In genomic region chr17:81512984-81513668, GRCh38 we compare ENCODE assay signal across 8 cellular contexts. TPM values are rescaled to one million over a fixed set of nuclear protein-coding genes. Genes with fewer than 3 reads are reported as not detected.
A peak's percentile ranks its signal among the peaks of the same experiment; 100 is the strongest.
DNase-seq lines count a peak whose midpoint lies in the region; ATAC-seq and TF ChIP-seq lines count a peak whose summit lies in the region.

No MANE protein-coding gene starts in this region.

- DNase-seq in G401 (ENCODE audit: low spot score) (peak; percentile 71), HT-29 (ENCODE audit: low spot score) (peak; percentile 78), RPMI8226 (peak; percentile 73), adipocyte (ENCODE audit: low read depth) (peak; percentile 71), left ventricle myocardium superior (peak; percentile 80), psoas muscle (peak; percentile 70 to 84)

- H3K9me3 ChIP-seq in adipocyte (ENCODE audit: control insufficient read depth, low read length) (no peaks in the 10 kb centered on the region), psoas muscle (no peaks in the 10 kb centered on the region)

- TF ChIP-seq CTCF in psoas muscle (IDR thresholded peaks at IDR 0.05): no peak

- 0 to 1% (median 0%) methylated on average over 33 to 68 of the region's 68 CpGs for WGBS in psoas muscle, 3 donors

- H3K4me3 ChIP-seq in adipocyte (ENCODE audit: low read length): peak overlapping the region; percentile 83
- H3K4me3 ChIP-seq in psoas muscle: peak overlapping the region; percentile 86

- in situ Hi-C loops in G401 (cut with HindIII; ENCODE audit: low sequenced_read_pairs): loop anchor here (10.0 kb wide), 1 partner anchor 108 kb away; no protein-coding TSS in a partner anchor

- H3K4me1 ChIP-seq in adipocyte (ENCODE audit: control insufficient read depth, insufficient read depth, low read length): peaks cover 53% of the 10 kb centered on the region
- peaks cover 26% of the 10 kb centered on the region for H3K4me1 ChIP-seq in psoas muscle

- ATAC-seq in left ventricle myocardium superior (peak; percentile 27), psoas muscle (peak; percentile 22 to 38 (median 28)), GM19463 (IDR thresholded peaks at IDR 0.05; ENCODE audit: unreplicated experiment) (no peak), GM18909 (IDR thresholded peaks at IDR 0.05; ENCODE audit: poor library complexity, unreplicated experiment) (no peak)

- H3K27ac ChIP-seq in psoas muscle: peak overlapping the region; percentile 100

- H3K27me3 ChIP-seq in adipocyte (replicated peaks; ENCODE audit: control insufficient read depth, insufficient read depth, low read length) (no peaks in the 10 kb centered on the region), psoas muscle (ENCODE audit: insufficient read depth in 3 of 3, low read length in 2 of 3) (no peaks in the 10 kb centered on the region)

- intact Hi-C loops in left ventricle myocardium superior (cut with micrococcal nuclease): no loop called here
- intact Hi-C loops in psoas muscle (cut with DNase I): loop anchor here (2.0 kb wide), 2 partner anchors 118 to 120 kb away; partner anchors contain the start of gene BAHCC1 (in 1 of the 2)

- peak overlapping the region; percentile 97 for H3K9ac ChIP-seq in adipocyte (ENCODE audit: low read length)

- peaks cover 33% of the 10 kb centered on the region for H3K36me3 ChIP-seq in adipocyte (ENCODE audit: control insufficient read depth, insufficient read depth, low read length, severe bottlenecking)
- peaks cover 11 to 34% of the 10 kb centered on the region in 2 donors for H3K36me3 ChIP-seq in psoas muscle (ENCODE audit: insufficient read depth in 1 of 2, low read depth in 1 of 2)

RNA-seq across cellular contexts. Expression of gene ACTG1, which starts 0.5 kb away (rescaled TPM):
- total RNA-seq in G401 (2014; rRNA removed; shearing (Covaris generic)): 5,595 and 6,819 TPM in 2 replicates
- 3,401 and 4,670 TPM in 2 replicates for total RNA-seq in HT-29 (2014; rRNA removed; shearing (Covaris generic))
- total RNA-seq in left ventricle myocardium superior (357 TPM), psoas muscle (100 to 1,000 TPM; 341 to 567 (median 431) TPM)
- 100 to 1,000 TPM; 150 to 620 (median 219) TPM for polyA plus RNA-seq in psoas muscle

RNA-seq across cellular contexts. Expression of gene FSCN2, which starts 15.1 kb away (rescaled TPM):
- total RNA-seq in G401 (2014; rRNA removed; shearing (Covaris generic)): 0.80 and 1.4 TPM in 2 replicates
- total RNA-seq in HT-29 (2014; rRNA removed; shearing (Covaris generic)): 4.3 and 4.7 TPM in 2 replicates
- total RNA-seq in left ventricle myocardium superior (0.50 TPM), psoas muscle (under 1 TPM in 3 of 4 donors, not detected in 1; 0.13 to 0.71 (median 0.38) TPM)
- polyA plus RNA-seq in psoas muscle: under 1 TPM; 0.08 to 0.09 (median 0.08) TPM

RNA-seq across cellular contexts. Expression of gene FAAP100, which starts 39.0 kb away (rescaled TPM):
- total RNA-seq in G401 (2014; rRNA removed; shearing (Covaris generic)): 37.1 and 44.6 TPM in 2 replicates
- 67.5 and 70.9 TPM in 2 replicates for total RNA-seq in HT-29 (2014; rRNA removed; shearing (Covaris generic))
- 15.4 TPM for total RNA-seq in left ventricle myocardium superior
- 10 to 100 TPM; 11.8 to 13.1 (median 12.7) TPM for total RNA-seq in psoas muscle
- 10 to 100 TPM; 11.6 to 16.3 (median 12.6) TPM for polyA plus RNA-seq in psoas muscle

Comparison
In these comparisons a context has a peak if more than half of its experiments do, and no peak if none do; other contexts are left out.
1. ATAC-seq: peak in left ventricle myocardium superior (single experiment) and psoas muscle (4 of 4); none in GM19463 (single experiment) and GM18909 (single experiment).
2. Peak in every context shown above with its lines, with median percentiles within 50 percentile points of each other: DNase-seq.